In genomic region chr12:54665022-54665635, GRCh38 we compare ENCODE assay signal across 14 cellular contexts. TPM values are rescaled to one million over a fixed set of nuclear protein-coding genes. Genes with fewer than 3 reads are reported as not detected.
"Had no signal": no experiment of that assay in that cellular context is flagged by ENCODE, and none has a peak within 500 bp of the region (broad histone marks: within the 10 kb centered on the region; RNA-seq: fewer than 3 reads in every experiment).

No MANE protein-coding gene starts in this region.

RNA-seq across cellular contexts. Expression of gene DCD, which starts 17.0 kb away (rescaled TPM):
- total RNA-seq: activated CD4-positive, alpha-beta T cell treated with anti-CD3 and anti-CD28 coated beads, Interleukin-2, amount 10 ng/mL, durations not matched to agents 24 days and 14 days; activated CD8-positive, alpha-beta memory T cell treated with anti-CD3 and anti-CD28 coated beads for 36 hours; activated CD8-positive, alpha-beta T cell treated with anti-CD3 and anti-CD28 coated beads for 36 hours; activated naive CD8-positive, alpha-beta T cell treated with anti-CD3 and anti-CD28 coated beads for 36 hours; activated T-cell treated with anti-CD3 and anti-CD28 coated beads, Interleukin-2, amount 50 U/mL, for 72 hours; activated T-helper 17 cell treated with anti-CD3 and anti-CD28 coated beads, Interleukin-2, amount 50 U/mL, for 72 hours; aorta; cardiac muscle cell; chondrocyte; colonic mucosa; NCI-H460; PC-3; Peyer's patch; SJSA1 had no signal

RNA-seq across cellular contexts. Expression of gene LACRT, which starts 30.4 kb away (rescaled TPM):
- total RNA-seq: activated CD4-positive, alpha-beta T cell treated with anti-CD3 and anti-CD28 coated beads, Interleukin-2, amount 10 ng/mL, durations not matched to agents 24 days and 14 days; activated CD8-positive, alpha-beta memory T cell treated with anti-CD3 and anti-CD28 coated beads for 36 hours; activated CD8-positive, alpha-beta T cell treated with anti-CD3 and anti-CD28 coated beads for 36 hours; activated naive CD8-positive, alpha-beta T cell treated with anti-CD3 and anti-CD28 coated beads for 36 hours; activated T-cell treated with anti-CD3 and anti-CD28 coated beads, Interleukin-2, amount 50 U/mL, for 72 hours; activated T-helper 17 cell treated with anti-CD3 and anti-CD28 coated beads, Interleukin-2, amount 50 U/mL, for 72 hours; aorta; cardiac muscle cell; chondrocyte; colonic mucosa; NCI-H460; PC-3; Peyer's patch; SJSA1 had no signal
